Comparison of ENCODE assay signal across 37 cellular contexts in the genomic region with DNA sequence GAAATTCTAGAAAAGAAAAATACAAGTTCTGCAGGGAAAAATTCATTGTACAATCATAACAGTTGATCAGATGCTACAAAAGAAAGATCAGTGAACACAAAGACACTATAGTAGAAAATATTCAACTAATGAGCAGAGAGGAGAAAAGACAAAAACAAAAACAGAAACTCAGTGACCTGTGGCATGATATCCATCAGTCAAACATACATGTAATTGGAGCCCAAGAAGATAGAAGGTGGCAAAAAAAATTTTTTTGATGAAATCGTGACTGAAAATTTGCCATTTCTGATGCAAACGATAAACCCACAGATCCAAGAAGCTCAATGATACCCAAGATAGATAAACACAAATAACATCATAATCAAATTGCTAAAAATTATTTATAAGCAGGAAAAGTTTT. TPM values are rescaled to one million over a fixed set of nuclear protein-coding genes. Genes with fewer than 3 reads are reported as not detected.
"Had no signal": no experiment of that assay in that cellular context is flagged by ENCODE, and none has a peak within 500 bp of the region (broad histone marks: within the 10 kb centered on the region; RNA-seq: fewer than 3 reads in every experiment).

No MANE protein-coding gene starts in this region.

- DNase-seq: activated effector memory CD4-positive, alpha-beta T cell treated with anti-CD3 and anti-CD28 coated beads, Interleukin-2, amount 50 U/mL, for 16 hours; activated effector memory CD4-positive, alpha-beta T cell treated with Interleukin-2 at 50 U/mL for 16 hours; activated gamma-delta T cell; activated gamma-delta T cell treated with Interleukin-2 at 50 U/mL for 16 hours; activated naive CD4-positive, alpha-beta T cell; activated naive CD4-positive, alpha-beta T cell treated with anti-CD3 and anti-CD28 coated beads for 36 hours; activated naive CD4-positive, alpha-beta T cell treated with anti-CD3 and anti-CD28 coated beads, Interleukin-2, amount 10 ng/mL, durations not matched to agents 7 days and 5 days; activated naive CD4-positive, alpha-beta T cell treated with anti-CD3 and anti-CD28 coated beads, Interleukin-2, amount 50 U/mL, for 16 hours; activated naive CD4-positive, alpha-beta T cell treated with Interleukin-2 at 50 U/mL for 16 hours; activated naive CD8-positive, alpha-beta T cell treated with anti-CD3 and anti-CD28 coated beads for 36 hours; activated naive CD8-positive, alpha-beta T cell treated with anti-CD3 and anti-CD28 coated beads, Interleukin-2, amount 10 ng/mL, durations not matched to agents 7 days and 5 days; activated naive CD8-positive, alpha-beta T cell treated with anti-CD3 and anti-CD28 coated beads, Interleukin-2, amount 50 U/mL, for 24 hours; activated T-cell treated with anti-CD3 and anti-CD28 coated beads, Interleukin-2, amount 50 U/mL, for 24 hours; activated T-cell treated with anti-CD3 and anti-CD28 coated beads, Interleukin-2, amount 50 U/mL, for 4 hours; activated T-cell treated with anti-CD3 and anti-CD28 coated beads, Interleukin-2, amount 50 U/mL, for 48 hours; activated T-cell treated with anti-CD3 and anti-CD28 coated beads, Interleukin-2, amount 50 U/mL, for 72 hours; adrenal gland; amniotic stem cell; amygdala; anterior cingulate cortex; aorta; body of pancreas; brain microvascular endothelial cell; caudate nucleus; central memory CD4-positive, alpha-beta T cell; cerebellar nuclear complex had no signal

- H3K4me1 ChIP-seq: adrenal gland, ascending aorta, body of pancreas, breast epithelium had no signal

- H3K27me3 ChIP-seq: ascending aorta, body of pancreas, brain microvascular endothelial cell, breast epithelium had no signal

- H3K27ac ChIP-seq: adrenal gland, ascending aorta, body of pancreas, brain microvascular endothelial cell, breast epithelium, cardiac muscle cell had no signal

- H3K36me3 ChIP-seq: adrenal gland, ascending aorta, brain microvascular endothelial cell, breast epithelium, cardiac muscle cell had no signal

- H3K9me3 ChIP-seq: adrenal gland, ascending aorta had no signal

- FAIRE-seq: astrocyte, bronchial epithelial cell had no signal

- H3K4me3 ChIP-seq: adrenal gland, ascending aorta, body of pancreas, breast epithelium, cardiac muscle cell had no signal

- ATAC-seq: activated naive CD4-positive, alpha-beta T cell treated with anti-CD3 and anti-CD28 coated beads, Interleukin-2, amount 50 U/mL, for 72 hours; activated naive CD8-positive, alpha-beta T cell treated with anti-CD3 and anti-CD28 coated beads, Interleukin-2, amount 50 U/mL, for 24 hours; activated T-cell treated with anti-CD3 and anti-CD28 coated beads, Interleukin-2, amount 50 U/mL, for 4 hours; activated T-cell treated with anti-CD3 and anti-CD28 coated beads, Interleukin-2, amount 50 U/mL, for 72 hours; activated T-helper 17 cell treated with anti-CD3 and anti-CD28 coated beads, Interleukin-2, amount 50 U/mL, for 72 hours; body of pancreas had no signal

RNA-seq across cellular contexts. Expression of a gene that starts 13.1 kb away (rescaled TPM):
- total RNA-seq: activated naive CD4-positive, alpha-beta T cell treated with anti-CD3 and anti-CD28 coated beads for 36 hours; activated naive CD4-positive, alpha-beta T cell treated with anti-CD3 and anti-CD28 coated beads, Interleukin-2, amount 50 U/mL, for 72 hours; activated naive CD8-positive, alpha-beta T cell treated with anti-CD3 and anti-CD28 coated beads for 36 hours; activated naive CD8-positive, alpha-beta T cell treated with anti-CD3 and anti-CD28 coated beads, Interleukin-2, amount 10 ng/mL, durations not matched to agents 7 days and 5 days; activated T-cell treated with anti-CD3 and anti-CD28 coated beads, Interleukin-2, amount 50 U/mL, for 4 hours; activated T-cell treated with anti-CD3 and anti-CD28 coated beads, Interleukin-2, amount 50 U/mL, for 72 hours; activated T-helper 1 cell treated with anti-CD3 and anti-CD28 coated beads, Interleukin-12 subunit alpha, Interleukin-12 subunit beta, Interleukin-2, Interleukin-4 antibody, amounts not matched to agents 30 ng/mL and 10 ng/mL and 1 ng/mL, durations not matched to agents 14 hours and 24 hours and 36 hours; activated T-helper 17 cell treated with anti-CD3 and anti-CD28 coated beads, Interleukin-2, amount 50 U/mL, for 72 hours; activated T-helper 2 cell treated with anti-CD3 and anti-CD28 coated beads, Interferon-gamma antibody, Interleukin-2, Interleukin-4, amounts not matched to agents 10 μg/mL and 5 μg/mL and 100 μg/mL, durations not matched to agents 14 hours and 24 hours and 36 hours; aorta; cardiac muscle cell; cardiac septum; chondrocyte had no signal
- polyA plus RNA-seq: cardiac muscle cell had no signal
